Comparison of ENCODE assay signal across 8 cellular contexts in genomic region chr17:8629371-8630226, GRCh38. TPM values are rescaled to one million over a fixed set of nuclear protein-coding genes. Genes with fewer than 3 reads are reported as not detected.
DNase-seq lines count a peak whose midpoint lies in the region; ATAC-seq and TF ChIP-seq lines count a peak whose summit lies in the region.

No MANE protein-coding gene starts in this region.

- DNase-seq in DMS 273 (lab: John Stamatoyannopoulos, UW; ENCODE audit: unreplicated experiment) (peak; percentile 55), DMS 273 treated with DMSO at 0.1 percent for 48 hours (lab: John Stamatoyannopoulos, UW) (no peak), Peyer's patch (peak in 1 of 3 donors; percentile 50), body of pancreas (peak; percentile 16 to 36 (median 26)), skeletal muscle cell (ENCODE audit: low read depth) (no peak)

- ATAC-seq in body of pancreas (no peak), HG03196 (IDR thresholded peaks at IDR 0.05; ENCODE audit: unreplicated experiment) (no peak), GM21447 (IDR thresholded peaks at IDR 0.05; ENCODE audit: unreplicated experiment) (no peak)

- 4 to 9% methylated on average over 14 to 47 of the region's 76 CpGs for WGBS in body of pancreas, 2 donors

- TF ChIP-seq POLR2A in Peyer's patch (IDR thresholded peaks at IDR 0.05) = no peak
- TF ChIP-seq POLR2A in body of pancreas (IDR thresholded peaks at IDR 0.05) = no peak

- H3K27ac ChIP-seq in Peyer's patch (peak overlapping the region in 3 of 4 donors; percentile 12 to 72 (median 60)), body of pancreas (peak overlapping the region; percentile 62 to 95 (median 90)), iPS-20b (ENCODE audit: low read length) (peak overlapping the region; percentile 89)

- intact Hi-C loops in body of pancreas (cut with DNase I) = no loop called here

- peak overlapping the region; percentile 96; the same call in 1 of the 2 replicates for H3K9ac ChIP-seq in iPS-20b (ENCODE audit: low read depth, low read length)

- no peaks in the 10 kb centered on the region for H3K9me3 ChIP-seq in Peyer's patch
- no peaks in the 10 kb centered on the region for H3K9me3 ChIP-seq in body of pancreas
- no peaks in the 10 kb centered on the region for H3K9me3 ChIP-seq in iPS-20b (ENCODE audit: insufficient read depth, low read depth, low read length)

- H3K4me1 ChIP-seq in Peyer's patch (peaks cover 0 to 17% (median 12%) of the 10 kb centered on the region in 4 donors), body of pancreas (peaks cover 20% of the 10 kb centered on the region), iPS-20b (ENCODE audit: insufficient read depth, low read length) (peaks cover 13% of the 10 kb centered on the region; the same call in 1 of the 2 replicates)

- H3K36me3 ChIP-seq in Peyer's patch = no peaks in the 10 kb centered on the region
- no peaks in the 10 kb centered on the region for H3K36me3 ChIP-seq in body of pancreas (replicated peaks in 1 of 2; ENCODE audit: insufficient read depth in 1 of 2, low read depth in 2 of 2)
- H3K36me3 ChIP-seq in iPS-20b (ENCODE audit: insufficient read depth, low read depth, low read length) = no peaks in the 10 kb centered on the region; the same call in 1 of the 2 replicates

- H3K4me3 ChIP-seq in Peyer's patch (peak overlapping the region; percentile 57 to 82 (median 76)), body of pancreas (peak overlapping the region; percentile 72 to 78), iPS-20b (ENCODE audit: low read length) (peak overlapping the region; percentile 93), skeletal muscle cell (ENCODE audit: low read depth, low read length) (peak overlapping the region; percentile 93)

- H3K27me3 ChIP-seq in Peyer's patch (peaks cover 0 to 12% of the 10 kb centered on the region in 2 donors), body of pancreas (no peaks in the 10 kb centered on the region), iPS-20b (ENCODE audit: insufficient read depth, low read length) (no peaks in the 10 kb centered on the region)

- TF ChIP-seq CTCF in Peyer's patch (IDR thresholded peaks at IDR 0.05) = no peak
- no peak for TF ChIP-seq CTCF in body of pancreas (IDR thresholded peaks at IDR 0.05)

RNA-seq across cellular contexts. Expression of gene MYH10, which starts 0.9 kb away (rescaled TPM):
- total RNA-seq in Peyer's patch (10 to 100 TPM in 1 of 4 donors, 1 to 10 TPM in 3; 1.2 to 10.7 (median 3.6) TPM), body of pancreas (10 to 100 TPM; 23.3 to 30.3 TPM)

Comparison
In these comparisons a context has a peak if more than half of its experiments do, and no peak if none do; other contexts are left out.
1. DNase-seq: peak in DMS 273 (single experiment) and body of pancreas (4 of 4); none in DMS 273 treated with DMSO at 0.1 percent for 48 hours (single experiment) and skeletal muscle cell (single experiment).
2. Peak in every context shown above with its lines, with median percentiles within 50 percentile points of each other: H3K27ac ChIP-seq and H3K4me3 ChIP-seq.